32 cellular contexts compared by ENCODE assay signal in the genomic region with DNA sequence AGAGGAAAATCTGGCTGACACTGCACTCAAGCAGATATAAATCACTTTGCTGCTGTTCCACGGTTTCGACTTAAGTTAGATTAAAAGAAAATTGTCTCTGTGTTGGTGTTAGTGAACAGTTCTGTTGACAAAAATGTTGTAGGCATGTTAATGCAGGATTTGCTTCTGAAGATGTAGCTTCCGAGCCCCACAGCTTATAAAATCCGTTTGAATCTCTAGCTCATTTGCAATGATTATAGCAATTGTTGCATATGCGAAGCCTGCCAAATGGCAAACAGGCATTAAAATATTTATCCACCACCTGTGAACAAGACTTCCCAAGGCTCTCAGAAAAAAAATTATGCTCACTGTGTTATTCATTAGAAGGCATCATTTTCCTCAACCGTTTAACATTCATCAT. TPM values are rescaled to one million over a fixed set of nuclear protein-coding genes. Genes with fewer than 3 reads are reported as not detected.
"Had no signal": no experiment of that assay in that cellular context is flagged by ENCODE, and none has a peak within 500 bp of the region (broad histone marks: within the 10 kb centered on the region; RNA-seq: fewer than 3 reads in every experiment).

No MANE protein-coding gene starts in this region.

- ATAC-seq: activated CD4-positive, alpha-beta T cell treated with anti-CD3 and anti-CD28 coated beads for 36 hours; activated CD4-positive, CD25-positive, alpha-beta regulatory T cell treated with anti-CD3 and anti-CD28 coated beads, Interleukin-2, amount 50 U/mL, for 24 hours; activated naive CD8-positive, alpha-beta T cell treated with anti-CD3 and anti-CD28 coated beads, Interleukin-2, amount 50 U/mL, for 24 hours; activated T-cell treated with anti-CD3 and anti-CD28 coated beads, Interleukin-2, amount 50 U/mL, for 4 hours; Right ventricle myocardium inferior; SK-N-SH treated with all-trans-retinoic acid at 6 μM for 48 hours; WTC11 had no signal

- H3K36me3 ChIP-seq: brain microvascular endothelial cell, MG63 had no signal

- H3K4me3 ChIP-seq: MG63, PC-9 had no signal

- H3K27me3 ChIP-seq: brain microvascular endothelial cell, MG63 had no signal

- DNase-seq: activated CD4-positive, alpha-beta T cell treated with anti-CD3 and anti-CD28 coated beads for 36 hours; activated CD4-positive, alpha-beta T cell treated with anti-CD3 and anti-CD28 coated beads, Interleukin-2, amount 10 ng/mL, durations not matched to agents 7 days and 5 days; activated CD4-positive, alpha-beta T cell treated with anti-CD3 and anti-CD28 coated beads, Interleukin-2, amount 50 U/mL, for 48 hours; activated CD8-positive, alpha-beta memory T cell treated with anti-CD3 and anti-CD28 coated beads, Interleukin-2, amount 50 U/mL, for 4 hours; activated naive CD4-positive, alpha-beta T cell treated with anti-CD3 and anti-CD28 coated beads, Interleukin-2, amount 10 ng/mL, durations not matched to agents 7 days and 5 days; activated naive CD8-positive, alpha-beta T cell treated with anti-CD3 and anti-CD28 coated beads, Interleukin-2, amount 50 U/mL, for 24 hours; activated T-cell treated with anti-CD3 and anti-CD28 coated beads for 4 hours; activated T-cell treated with anti-CD3 and anti-CD28 coated beads, Interleukin-2, amount 50 U/mL, for 4 hours; anterior cingulate cortex; brain microvascular endothelial cell; central memory CD4-positive, alpha-beta T cell; Kasumi-1; KG1; MG63; NCI-H1048; NCI-H1105 treated with DMSO at 0.1 percent for 48 hours; NCI-H1436; NCI-H1694; NCI-H2029; NCI-H345; NCI-H524 treated with DMSO at 0.1 percent for 48 hours; NCI-H748 treated with DMSO at 0.1 percent for 48 hours; PC-9; SIG-M5; T-helper 1 cell; T-helper 2 cell; T-helper 9 cell had no signal

- H3K9me3 ChIP-seq: MG63 had no signal

- H3K27ac ChIP-seq: brain microvascular endothelial cell, PC-9, RWPE1 had no signal

RNA-seq across cellular contexts. Expression of a gene that starts 14.2 kb away (rescaled TPM):
- total RNA-seq: activated T-cell treated with anti-CD3 and anti-CD28 coated beads, Interleukin-2, amount 50 U/mL, for 4 hours had no signal
